8 cellular contexts compared by ENCODE assay signal in the genomic region with DNA sequence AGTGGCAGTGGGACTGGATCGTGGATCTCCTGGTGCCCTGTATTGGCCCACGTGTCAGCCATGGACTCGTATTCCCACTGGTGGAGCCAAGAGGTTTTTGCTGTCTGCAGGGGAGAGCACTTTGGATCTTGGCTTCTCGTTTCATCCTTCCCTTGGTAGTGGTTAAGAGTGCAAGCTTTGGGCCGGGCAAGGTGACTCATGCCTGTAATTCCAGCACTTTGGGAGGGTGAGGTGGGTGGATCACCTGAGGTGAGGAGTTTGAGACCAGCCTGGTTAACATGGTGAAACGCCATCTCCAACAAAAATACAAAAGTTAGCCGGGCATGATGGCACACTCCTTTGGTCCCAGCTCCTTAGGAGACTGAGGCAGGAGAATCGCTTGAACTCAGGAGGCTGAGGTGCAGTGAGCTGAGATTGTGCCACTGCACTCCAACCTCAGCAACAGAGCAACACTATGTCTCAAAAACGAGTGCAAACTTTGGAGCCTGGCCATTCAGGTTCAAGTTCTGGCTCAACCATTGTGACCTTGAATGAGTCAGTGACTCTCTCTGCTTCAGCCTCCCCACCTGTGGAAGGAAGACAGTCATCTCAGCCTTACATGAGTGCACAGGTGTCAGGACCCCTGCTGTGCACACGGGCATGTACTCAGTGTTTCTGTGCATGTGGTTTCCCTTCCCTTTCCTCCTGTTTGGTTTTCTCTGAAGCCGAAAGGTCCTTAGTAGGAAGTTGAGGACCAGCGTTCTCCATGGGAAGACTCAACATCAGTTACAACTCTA.
DNase-seq lines count a peak whose midpoint lies in the region; ATAC-seq and TF ChIP-seq lines count a peak whose summit lies in the region.

No MANE protein-coding gene starts in this region.

- peak overlapping the region; percentile 49 for H3K4me2 ChIP-seq in SU-DHL-6 (ENCODE audit: low read depth, low read length, poor library complexity, severe bottlenecking)

- H3K36me3 ChIP-seq in SU-DHL-6 (ENCODE audit: low read length) = peaks cover 8% of the 10 kb centered on the region; the same call in 1 of the 2 replicates

- no peaks in the 10 kb centered on the region for H3K9me2 ChIP-seq in SU-DHL-6 (replicated peaks; ENCODE audit: insufficient read depth, low read length)

- H3K9ac ChIP-seq in SU-DHL-6 (ENCODE audit: low read length) = peak overlapping the region; percentile 45

- H3K9me3 ChIP-seq in SU-DHL-6 (ENCODE audit: insufficient read depth, low read length) = no peaks in the 10 kb centered on the region

- H4K20me1 ChIP-seq in SU-DHL-6 (ENCODE audit: low read depth, low read length) = no peaks in the 10 kb centered on the region

- H3K27me3 ChIP-seq in SU-DHL-6 (ENCODE audit: low read length) = no peaks in the 10 kb centered on the region

- H3F3A ChIP-seq in SU-DHL-6 (ENCODE audit: insufficient read depth) = peaks cover 32% of the 10 kb centered on the region

- no peak overlapping the region for H2AFZ ChIP-seq in SU-DHL-6 (ENCODE audit: low read depth, low read length, severe bottlenecking)

- DNase-seq in GM12864 (ENCODE audit: low read depth) (peak; percentile 87), DMS79 treated with DMSO at 0.1 percent for 48 hours (lab: John Stamatoyannopoulos, UW) (no peak), NCI-H2196 treated with DMSO at 0.1 percent for 48 hours (lab: John Stamatoyannopoulos, UW; ENCODE audit: unreplicated experiment) (no peak), inferior parietal cortex (ENCODE audit: extremely low spot score) (no peak), NCI-H128 (lab: John Stamatoyannopoulos, UW; ENCODE audit: unreplicated experiment) (no peak)

- H3K79me2 ChIP-seq in SU-DHL-6 (ENCODE audit: insufficient read depth, low read length) = peaks cover 96% of the 10 kb centered on the region

- H3K27ac ChIP-seq in SU-DHL-6 (ENCODE audit: low read depth, low read length) = peak overlapping the region; percentile 100

- H3K4me3 ChIP-seq in GM12864 (ENCODE audit: low read depth, low read length) (no peak overlapping the region; the same call in 1 of the 2 replicates), SU-DHL-6 (ENCODE audit: insufficient read depth, low read length, poor library complexity, severe bottlenecking) (peak overlapping the region; percentile 20)

- no peak for TF ChIP-seq CTCF in GM12864 (IDR thresholded peaks at IDR 0.05; ENCODE audit: low read depth, low read length, missing control alignments)
- no peak for TF ChIP-seq CTCF in SU-DHL-6 (IDR thresholded peaks at IDR 0.05; ENCODE audit: insufficient read depth, low read length, poor library complexity, severe bottlenecking)

- peak; percentile 58 for ATAC-seq in GM19438 (IDR thresholded peaks at IDR 0.05; ENCODE audit: low read depth, unreplicated experiment)
- ATAC-seq in HG03045 (IDR thresholded peaks at IDR 0.05; ENCODE audit: unreplicated experiment) = peak; percentile 58
